In genomic region chr11:124945826-124946225, GRCh38 we compare ENCODE assay signal across 22 cellular contexts. TPM values are rescaled to one million over a fixed set of nuclear protein-coding genes. Genes with fewer than 3 reads are reported as not detected.
DNase-seq lines count a peak whose midpoint lies in the region; ATAC-seq, FAIRE-seq and TF ChIP-seq lines count a peak whose summit lies in the region.
"Had no signal": no experiment of that assay in that cellular context is flagged by ENCODE, and none has a peak within 500 bp of the region (broad histone marks: within the 10 kb centered on the region; RNA-seq: fewer than 3 reads in every experiment).

No MANE protein-coding gene starts in this region.

- DNase-seq in PC-3: no peak
- DNase-seq in caudate nucleus (lab: John Stamatoyannopoulos, UW): no peak
- no peak for DNase-seq in H1 (ENCODE audit: low read depth in 1 of 2, low spot score in 2 of 2)
- no peak for DNase-seq in H4 (ENCODE audit: low spot score)
- no peak for DNase-seq in pons (ENCODE audit: low spot score)
- no peak for DNase-seq in D341Med (ENCODE audit: low spot score)
- DNase-seq: C1 segment of cervical spinal cord; Calu3; CD4-positive, alpha-beta memory T cell; COR-L47; DMS153; DND-41; GOT3; H9; HFFc6 had no signal

- H3K9me3 ChIP-seq in PC-3 (ENCODE audit: low read length) (no peaks in the 10 kb centered on the region), H1 (ENCODE audit: insufficient read depth in 2 of 2, low read depth in 1 of 2, low read length in 1 of 2) (no peaks in the 10 kb centered on the region)

- TF ChIP-seq CTCF in PC-3 (conservative IDR thresholded peaks at IDR 0.05; ENCODE audit: low read depth, low read length): no peak
- no peak for TF ChIP-seq CTCF in H1 (IDR thresholded peaks at IDR 0.05; ENCODE audit: control extremely low read depth in 1 of 3, insufficient read depth in 1 of 3, low read depth in 1 of 3, low read length in 3 of 3)

- no peaks in the 10 kb centered on the region for H3K79me1 ChIP-seq in H1 (ENCODE audit: low read depth, low read length)

- ATAC-seq in PC-3: peak; percentile 51; the same call in 1 of the 2 replicates
- ATAC-seq: HCT116 had no signal

- CTCF ChIA-PET in PC-3 (lab: Charles Lee) (no interaction called here), H1 (lab: Charles Lee; ENCODE audit: partially characterized antibody) (interaction anchor here (0.7 to 2.4 kb wide), 2 partner anchors 10 to 272 kb away, joined by 3 to 16 read pairs; partner anchors contain the start of genes HEPACAM, SIAE and SPA17)

- H3K14ac ChIP-seq in H1 (ENCODE audit: insufficient read length): no peak overlapping the region

- no peak overlapping the region for H2BK5ac ChIP-seq in H1 (ENCODE audit: low read depth, low read length)

- H3K4ac ChIP-seq in H1 (replicated peaks; ENCODE audit: insufficient read length, low read depth, low read length): no peak overlapping the region

- BruUV-seq in PC-3 (replicated peaks; lab: Mats Ljungman, UMichigan): no TSS peak

- H2BK12ac ChIP-seq in H1 (ENCODE audit: low read depth, low read length): no peak overlapping the region

- H3K4me2 ChIP-seq in PC-3 (ENCODE audit: low read length) (no peak overlapping the region), H1 (ENCODE audit: insufficient read depth in 1 of 2, low read depth in 2 of 2, low read length in 2 of 2) (no peak overlapping the region)

- no peak overlapping the region for H3K4me3 ChIP-seq in PC-3 (ENCODE audit: low read length)
- no peak overlapping the region for H3K4me3 ChIP-seq in H1 (ENCODE audit: extremely low read depth in 1 of 4, insufficient read depth in 2 of 4, low read depth in 3 of 4, low read length in 4 of 4)

- H2BK20ac ChIP-seq in H1 (ENCODE audit: low read length): no peak overlapping the region

- no peaks in the 10 kb centered on the region for H4K20me1 ChIP-seq in PC-3 (ENCODE audit: low read length)
- H4K20me1 ChIP-seq in H1 (replicated peaks in 1 of 2; ENCODE audit: control insufficient read depth in 1 of 2, insufficient read depth in 2 of 2, low read length in 2 of 2): no peaks in the 10 kb centered on the region

- H3K27me3 ChIP-seq in PC-3 (ENCODE audit: low read length): no peaks in the 10 kb centered on the region
- 0 out of 7 replicates have a peak, but pooled peaks cover 0 to 3% (median 0%) of the 10 kb centered on the region in 4 experiments for H3K27me3 ChIP-seq in H1 (replicated peaks in 1 of 4; ENCODE audit: control insufficient read depth in 3 of 4, extremely low read depth in 1 of 4, insufficient read depth in 3 of 4, low read length in 3 of 4)

- 54% methylated on average over 6 of the region's 6 CpGs; no CpG with 5 or more reads in 1 of the 2 experiments for WGBS in H1 (ENCODE audit: extremely low coverage in 1 of 2, insufficient coverage in 1 of 2, insufficient read length in 1 of 2, insufficient replicate concordance in 2 of 2, low coverage in 1 of 2, low lambda C conversion rate in 2 of 2, missing lambda C conversion rate in 1 of 2), 2 experiments

- no peak overlapping the region for H4K91ac ChIP-seq in H1 (replicated peaks; ENCODE audit: insufficient read length, low read length)

- no peak overlapping the region for H2BK120ac ChIP-seq in H1 (replicated peaks; ENCODE audit: low read depth, low read length)

- FAIRE-seq in H1 (lab: Jason Lieb, UNC): no peak
- FAIRE-seq: G401.6, GM12892 had no signal

- no peak overlapping the region for H3K23ac ChIP-seq in H1 (ENCODE audit: insufficient read length)

- no peak overlapping the region for H2BK15ac ChIP-seq in H1 (ENCODE audit: low read length)

- TF ChIP-seq RAD21 in H1 (IDR thresholded peaks at IDR 0.05 in 1 of 2, conservative IDR thresholded peaks at IDR 0.05 in 1 of 2; ENCODE audit: low read depth in 2 of 2, low read length in 2 of 2): no peak

- H3K56ac ChIP-seq in H1 (replicated peaks; ENCODE audit: insufficient read length, low read depth, low read length): no peak overlapping the region

- H3K36me3 ChIP-seq in PC-3 (ENCODE audit: low read depth, low read length) (no peaks in the 10 kb centered on the region), H1 (ENCODE audit: control insufficient read depth in 2 of 4, insufficient read depth in 4 of 4, low read length in 3 of 4) (no peaks in the 10 kb centered on the region)

- intact Hi-C loops in PC-3 (cut with micrococcal nuclease): no loop called here

- H3F3A ChIP-seq in PC-3 (ENCODE audit: low read length, unreplicated experiment): no peaks in the 10 kb centered on the region

- no peaks in the 10 kb centered on the region for H3K79me2 ChIP-seq in PC-3 (ENCODE audit: low read length)
- no peaks in the 10 kb centered on the region for H3K79me2 ChIP-seq in H1 (ENCODE audit: control insufficient read depth in 1 of 2, insufficient read depth in 2 of 2, low read length in 2 of 2)

- H3K9me2 ChIP-seq in PC-3 (replicated peaks; ENCODE audit: low read length): no peaks in the 10 kb centered on the region

- no peak overlapping the region for H3K18ac ChIP-seq in H1 (ENCODE audit: extremely low read depth, low read length)

- H2AK5ac ChIP-seq in H1 (ENCODE audit: low read depth, low read length): no peak overlapping the region

- no peak overlapping the region for H3K27ac ChIP-seq in PC-3 (ENCODE audit: low read length)
- peak overlapping the region; percentile 88 for H3K27ac ChIP-seq in caudate nucleus (ENCODE audit: low read depth, low read length)
- no peak overlapping the region for H3K27ac ChIP-seq in H1 (ENCODE audit: low read depth, low read length)
- H3K27ac ChIP-seq in temporal lobe (ENCODE audit: low read depth, low read length): peak overlapping the region; percentile 56

- H4K5ac ChIP-seq in H1 (ENCODE audit: insufficient read length, low read depth, low read length): no peak overlapping the region

- no peak overlapping the region for H4K8ac ChIP-seq in H1 (ENCODE audit: extremely low read depth, insufficient read depth, low read length)

- H3K4me1 ChIP-seq in PC-3 (ENCODE audit: insufficient read depth, low read length): peaks cover 4% of the 10 kb centered on the region; the same call in 1 of the 2 replicates
- no peaks in the 10 kb centered on the region for H3K4me1 ChIP-seq in H1 (replicated peaks in 1 of 4; ENCODE audit: control insufficient read depth in 3 of 4, insufficient read depth in 4 of 4, low read length in 3 of 4)

- H3K9ac ChIP-seq in PC-3 (ENCODE audit: low read length): no peak overlapping the region
- H3K9ac ChIP-seq in H1 (replicated peaks in 1 of 4; ENCODE audit: extremely low read depth in 1 of 4, low read depth in 3 of 4, low read length in 3 of 4): no peak overlapping the region

- no peak for TF ChIP-seq EP300 in H1 (IDR thresholded peaks at IDR 0.05; ENCODE audit: borderline replicate concordance in 1 of 2, low read depth in 2 of 2, low read length in 2 of 2)

- POLR2A ChIA-PET in PC-3 (lab: Charles Lee; ENCODE audit: unreplicated experiment) (no interaction called here), H1 (lab: Charles Lee; ENCODE audit: partially characterized antibody) (no interaction called here)

- peaks cover under 1% of the 10 kb centered on the region; the same call in 1 of the 2 replicates for H3K23me2 ChIP-seq in H1 (ENCODE audit: low read depth, low read length)

- H2AFZ ChIP-seq in PC-3 (ENCODE audit: low read length): no peak overlapping the region
- H2AFZ ChIP-seq in H1 (ENCODE audit: low read length): no peak overlapping the region

- TF ChIP-seq POLR2A in H1 (IDR thresholded peaks at IDR 0.05; ENCODE audit: control extremely low read depth in 1 of 2, low read depth in 2 of 2, low read length in 2 of 2): no peak

RNA-seq across cellular contexts. Expression of gene CCDC15, which starts 8.2 kb away (rescaled TPM):
- total RNA-seq in PC-3 (2014; rRNA removed) (8.6 and 11.4 TPM in 2 replicates), temporal lobe (2.7 TPM)
- total RNA-seq in H1 (2021; fragmentation: NEBNext Ultra II Directional; extraction: Animal tissue kit (Norgen Biotek cat#: 25700)): 3.1 and 4.0 TPM in 2 replicates
- 0.64 and 1.5 TPM in 2 replicates for polyA plus RNA-seq in H1 (2011; rRNA removed)
- 1.4 TPM for polyA plus RNA-seq in H1 (2011; cell fraction: cytosol; rRNA removed)
- 1.2 TPM for polyA plus RNA-seq in H1 (2011; cell fraction: nucleus; rRNA removed)
- polyA plus RNA-seq in H1 (2012, experiment 1 of 2): 1.2 to 1.7 TPM (median 1.3 TPM) in 4 replicates
- 0.13 TPM for polyA plus RNA-seq in H1 (2012, experiment 2 of 2)
- 2.9 TPM for polyA plus RNA-seq in H1 (2013, experiment 1 of 2)
- polyA plus RNA-seq in H1 (2013, experiment 2 of 2): 2.9 TPM
- polyA minus RNA-seq in H1 (2011; rRNA and poly(A)+ RNA removed): 1.9 and 3.7 TPM in 2 replicates
- 2.7 TPM for polyA minus RNA-seq in H1 (2011; cell fraction: cytosol; rRNA and poly(A)+ RNA removed)
- polyA minus RNA-seq in H1 (2011; cell fraction: nucleus; rRNA and poly(A)+ RNA removed): 7.5 TPM
- 3.2 and 4.3 TPM in 2 replicates for total RNA-seq in H4 (2014; rRNA removed; shearing (Covaris generic))

RNA-seq across cellular contexts. Expression of gene HEPACAM, which starts 10.0 kb away (rescaled TPM):
- 0.11 TPM in 1 of 2 replicates, not detected in the other for total RNA-seq in PC-3 (2014; rRNA removed)
- not detected in 2 replicates for total RNA-seq in H1 (2021; fragmentation: NEBNext Ultra II Directional; extraction: Animal tissue kit (Norgen Biotek cat#: 25700))
- polyA plus RNA-seq in H1 (2011; rRNA removed): not detected in 2 replicates
- polyA plus RNA-seq in H1 (2011; cell fraction: cytosol; rRNA removed): 0.10 TPM
- 0.06 TPM for polyA plus RNA-seq in H1 (2011; cell fraction: nucleus; rRNA removed)
- not detected in 4 replicates for polyA plus RNA-seq in H1 (2012, experiment 1 of 2)
- not detected for polyA plus RNA-seq in H1 (2012, experiment 2 of 2)
- 0.02 TPM for polyA plus RNA-seq in H1 (2013, experiment 1 of 2)
- polyA plus RNA-seq in H1 (2013, experiment 2 of 2): not detected
- polyA minus RNA-seq in H1 (2011; rRNA and poly(A)+ RNA removed): not detected in 2 replicates
- polyA minus RNA-seq in H1 (2011; cell fraction: cytosol; rRNA and poly(A)+ RNA removed): not detected
- 0.20 TPM for polyA minus RNA-seq in H1 (2011; cell fraction: nucleus; rRNA and poly(A)+ RNA removed)
- 14.5 TPM for total RNA-seq in temporal lobe
- not detected in 2 replicates for total RNA-seq in H4 (2014; rRNA removed; shearing (Covaris generic))
- total RNA-seq: A172; A673; Calu3; CD4-positive, alpha-beta memory T cell; H9 had no signal
- polyA plus RNA-seq: CD4-positive, alpha-beta memory T cell had no signal

RNA-seq across cellular contexts. Expression of gene HEPN1, which starts 26.8 kb away (rescaled TPM):
- total RNA-seq in PC-3 (2014; rRNA removed): not detected in 2 replicates
- not detected in 2 replicates for total RNA-seq in H1 (2021; fragmentation: NEBNext Ultra II Directional; extraction: Animal tissue kit (Norgen Biotek cat#: 25700))
- polyA plus RNA-seq in H1 (2011; rRNA removed): not detected in 2 replicates
- polyA plus RNA-seq in H1 (2011; cell fraction: cytosol; rRNA removed): not detected
- 0.07 TPM for polyA plus RNA-seq in H1 (2011; cell fraction: nucleus; rRNA removed)
- polyA plus RNA-seq in H1 (2012, experiment 1 of 2): not detected in 4 replicates
- not detected for polyA plus RNA-seq in H1 (2012, experiment 2 of 2)
- not detected for polyA plus RNA-seq in H1 (2013, experiment 1 of 2)
- not detected for polyA plus RNA-seq in H1 (2013, experiment 2 of 2)
- 0.16 TPM in 1 of 2 replicates, not detected in the other for polyA minus RNA-seq in H1 (2011; rRNA and poly(A)+ RNA removed)
- not detected for polyA minus RNA-seq in H1 (2011; cell fraction: cytosol; rRNA and poly(A)+ RNA removed)
- not detected for polyA minus RNA-seq in H1 (2011; cell fraction: nucleus; rRNA and poly(A)+ RNA removed)
- not detected for total RNA-seq in temporal lobe
- not detected in 2 replicates for total RNA-seq in H4 (2014; rRNA removed; shearing (Covaris generic))
- total RNA-seq: A172; A673; Calu3; CD4-positive, alpha-beta memory T cell; H9; HFFc6 had no signal
- polyA plus RNA-seq: BJ; CD4-positive, alpha-beta memory T cell had no signal

RNA-seq across cellular contexts. Expression of gene ROBO4, which starts 48.2 kb away (rescaled TPM):
- total RNA-seq in PC-3 (2014; rRNA removed): 1.6 and 9.7 TPM in 2 replicates
- total RNA-seq in H1 (2021; fragmentation: NEBNext Ultra II Directional; extraction: Animal tissue kit (Norgen Biotek cat#: 25700)): not detected in 2 replicates
- 0.03 TPM in 1 of 2 replicates, not detected in the other for polyA plus RNA-seq in H1 (2011; rRNA removed)
- not detected for polyA plus RNA-seq in H1 (2011; cell fraction: cytosol; rRNA removed)
- not detected for polyA plus RNA-seq in H1 (2011; cell fraction: nucleus; rRNA removed)
- polyA plus RNA-seq in H1 (2012, experiment 1 of 2): 0.06 TPM in 1 of 4 replicates, not detected in the others
- 0.07 TPM for polyA plus RNA-seq in H1 (2012, experiment 2 of 2)
- not detected for polyA plus RNA-seq in H1 (2013, experiment 1 of 2)
- polyA plus RNA-seq in H1 (2013, experiment 2 of 2): not detected
- not detected in 2 replicates for polyA minus RNA-seq in H1 (2011; rRNA and poly(A)+ RNA removed)
- not detected for polyA minus RNA-seq in H1 (2011; cell fraction: cytosol; rRNA and poly(A)+ RNA removed)
- polyA minus RNA-seq in H1 (2011; cell fraction: nucleus; rRNA and poly(A)+ RNA removed): not detected
- 3.9 TPM for total RNA-seq in temporal lobe
- total RNA-seq in H4 (2014; rRNA removed; shearing (Covaris generic)): 0.06 TPM in 1 of 2 replicates, not detected in the other
- total RNA-seq: A673; Calu3; CD4-positive, alpha-beta memory T cell; H9 had no signal
- polyA plus RNA-seq: CD4-positive, alpha-beta memory T cell had no signal

Comparison
In these comparisons a context has a peak if more than half of its experiments do, and no peak if none do; other contexts are left out.
1. H3K27ac ChIP-seq: peak in caudate nucleus (single experiment) and temporal lobe (single experiment); none in PC-3 (single experiment) and H1 (single experiment).
2. RNA of gene HEPACAM, which starts 10.0 kb away (total RNA-seq): 14.5 TPM in temporal lobe (single experiment); 0.11 TPM in PC-3, not detected in H1 and not detected in H4; every median in the first group is over 10 times any median in the second.